In the genomic region with DNA sequence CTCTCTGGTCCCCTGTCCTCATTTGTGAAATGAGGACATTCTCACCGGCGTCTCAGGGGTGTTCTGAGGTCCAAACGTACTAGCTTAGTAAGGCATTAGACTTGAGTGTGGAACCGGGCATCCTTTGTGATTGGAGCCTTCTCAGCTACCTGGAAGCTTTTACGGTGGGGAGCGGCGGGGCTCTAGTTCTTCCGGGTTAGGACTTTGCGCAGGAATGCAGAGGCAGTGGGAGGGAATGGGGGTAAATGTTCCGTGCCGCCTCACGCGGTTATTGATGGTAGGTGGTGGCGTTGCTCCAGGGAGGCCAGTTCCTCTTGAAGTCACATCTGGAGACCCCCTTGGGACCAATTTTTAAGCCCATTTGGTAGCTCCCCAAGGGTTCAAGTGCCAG, we compare ENCODE assay signal across 10 cellular contexts.
A peak's percentile ranks its signal among the peaks of the same experiment; 100 is the strongest.
DNase-seq lines count a peak whose midpoint lies in the region; ATAC-seq and TF ChIP-seq lines count a peak whose summit lies in the region.
"Had no signal": no experiment of that assay in that cellular context is flagged by ENCODE, and none has a peak within 500 bp of the region (broad histone marks: within the 10 kb centered on the region; RNA-seq: fewer than 3 reads in every experiment).

No MANE protein-coding gene starts in this region.

- no peaks in the 10 kb centered on the region for H3K36me3 Mint-ChIP-seq in activated CD4-positive, alpha-beta T cell treated with anti-CD3 and anti-CD28 coated beads for 36 hours (ENCODE audit: low read depth)
- no peaks in the 10 kb centered on the region for H3K36me3 Mint-ChIP-seq in activated naive CD8-positive, alpha-beta T cell
- no peaks in the 10 kb centered on the region for H3K36me3 Mint-ChIP-seq in natural killer cell treated with Interleukin-12 subunit alpha and Interleukin-12 subunit beta and Interleukin-15 and Interleukin-18, amount 100 ng/mL, for 72 hours

- DNase-seq in activated CD4-positive, alpha-beta T cell treated with anti-CD3 and anti-CD28 coated beads for 36 hours: no peak
- DNase-seq in activated CD4-positive, alpha-beta T cell treated with anti-CD3 and anti-CD28 coated beads, Interleukin-2, amount 50 U/mL, for 4 hours: no peak
- DNase-seq in spleen (peak; percentile 68), midbrain (lab: John Stamatoyannopoulos, UW) (no peak)
- no peak for DNase-seq in natural killer cell treated with Interleukin-12 subunit alpha and Interleukin-12 subunit beta and Interleukin-15 and Interleukin-18, amount 100 ng/mL, for 72 hours (ENCODE audit: low spot score)
- DNase-seq: NCI-H526 had no signal

- peak overlapping the region in 5 of 8 donors; percentile 32 to 66 (median 58) for H3K27ac ChIP-seq in spleen

- no peak for ATAC-seq in activated CD4-positive, alpha-beta T cell treated with anti-CD3 and anti-CD28 coated beads for 36 hours
- no peak for ATAC-seq in natural killer cell treated with Interleukin-12 subunit alpha and Interleukin-12 subunit beta and Interleukin-15 and Interleukin-18, amount 100 ng/mL, for 72 hours
- ATAC-seq in GM21529 (IDR thresholded peaks at IDR 0.05; ENCODE audit: unreplicated experiment): no peak

- WGBS in spleen, 5 donors: 76 to 86% (median 83%) methylated on average over 11 to 14 of the region's 14 CpGs

- H3K4me1 ChIP-seq in spleen: peaks cover 8 to 56% (median 42%) of the 10 kb centered on the region in 6 donors

- H3K27me3 Mint-ChIP-seq in activated CD4-positive, alpha-beta T cell treated with anti-CD3 and anti-CD28 coated beads for 36 hours: no peaks in the 10 kb centered on the region
- H3K27me3 Mint-ChIP-seq in activated naive CD8-positive, alpha-beta T cell: no peaks in the 10 kb centered on the region
- no peaks in the 10 kb centered on the region for H3K27me3 Mint-ChIP-seq in natural killer cell treated with Interleukin-12 subunit alpha and Interleukin-12 subunit beta and Interleukin-15 and Interleukin-18, amount 100 ng/mL, for 72 hours

- peak overlapping the region; percentile 52 for H3K4me3 ChIP-seq in iPS-11a (ENCODE audit: low read depth, low read length)
- peak overlapping the region in 5 of 8 donors; percentile 2 to 54 (median 17) for H3K4me3 ChIP-seq in spleen

- H3K27me3 ChIP-seq in spleen (replicated peaks in 1 of 7): no peaks in the 10 kb centered on the region
- H3K27me3 ChIP-seq: vagina had no signal

- CTCF ChIA-PET in activated CD4-positive, alpha-beta T cell treated with anti-CD3 and anti-CD28 coated beads for 36 hours (lab: Charles Lee): interaction anchor here (0.5 to 1.5 kb wide), 4 partner anchors 8 to 1139 kb away, joined by 3 to 5 read pairs (median 4); no protein-coding TSS in a partner anchor

- peaks cover 0 to 20% (median 1%) of the 10 kb centered on the region in 6 donors for H3K36me3 ChIP-seq in spleen
- H3K36me3 ChIP-seq: vagina had no signal

- no peak for TF ChIP-seq CTCF in spleen (IDR thresholded peaks at IDR 0.05 in 8 of 11, conservative IDR thresholded peaks at IDR 0.05 in 3 of 11)

- intact Hi-C loops in activated CD4-positive, alpha-beta T cell treated with anti-CD3 and anti-CD28 coated beads for 36 hours (cut with DNase I, micrococcal nuclease): loop anchor here in 1 of 2 experiments (5.0 kb wide), 1 partner anchor 727 kb away; no protein-coding TSS in a partner anchor
- intact Hi-C loops in spleen (cut with DNase I; ENCODE audit: low total_unique reads): loop anchor here (10.0 kb wide), 1 partner anchor 725 kb away; no protein-coding TSS in a partner anchor

- H3K27ac Mint-ChIP-seq in activated CD4-positive, alpha-beta T cell treated with anti-CD3 and anti-CD28 coated beads for 36 hours: peak overlapping the region; percentile 89
- H3K27ac Mint-ChIP-seq in activated naive CD8-positive, alpha-beta T cell: peak overlapping the region; percentile 90
- H3K27ac Mint-ChIP-seq in natural killer cell treated with Interleukin-12 subunit alpha and Interleukin-12 subunit beta and Interleukin-15 and Interleukin-18, amount 100 ng/mL, for 72 hours: peak overlapping the region in 1 of 2 donors; percentile 66

- H3K4me3 Mint-ChIP-seq in activated CD4-positive, alpha-beta T cell treated with anti-CD3 and anti-CD28 coated beads for 36 hours: peak overlapping the region; percentile 64
- peak overlapping the region; percentile 83 for H3K4me3 Mint-ChIP-seq in activated naive CD8-positive, alpha-beta T cell
- no peak overlapping the region for H3K4me3 Mint-ChIP-seq in natural killer cell treated with Interleukin-12 subunit alpha and Interleukin-12 subunit beta and Interleukin-15 and Interleukin-18, amount 100 ng/mL, for 72 hours

- no peaks in the 10 kb centered on the region for H3K9me3 Mint-ChIP-seq in activated CD4-positive, alpha-beta T cell treated with anti-CD3 and anti-CD28 coated beads for 36 hours (ENCODE audit: low read depth)
- H3K9me3 Mint-ChIP-seq in activated naive CD8-positive, alpha-beta T cell (ENCODE audit: low read depth): no peaks in the 10 kb centered on the region
- no peaks in the 10 kb centered on the region for H3K9me3 Mint-ChIP-seq in natural killer cell treated with Interleukin-12 subunit alpha and Interleukin-12 subunit beta and Interleukin-15 and Interleukin-18, amount 100 ng/mL, for 72 hours

- no peaks in the 10 kb centered on the region for H3K9me3 ChIP-seq in spleen
- H3K9me3 ChIP-seq: vagina had no signal

- H3K4me1 Mint-ChIP-seq in activated CD4-positive, alpha-beta T cell treated with anti-CD3 and anti-CD28 coated beads for 36 hours: peaks cover 43% of the 10 kb centered on the region
- H3K4me1 Mint-ChIP-seq in activated naive CD8-positive, alpha-beta T cell (ENCODE audit: low read depth): peaks cover 47% of the 10 kb centered on the region
- peaks cover 11 to 14% of the 10 kb centered on the region in 2 donors for H3K4me1 Mint-ChIP-seq in natural killer cell treated with Interleukin-12 subunit alpha and Interleukin-12 subunit beta and Interleukin-15 and Interleukin-18, amount 100 ng/mL, for 72 hours (ENCODE audit: low read depth in 2 of 2)

- POLR2A ChIA-PET in activated CD4-positive, alpha-beta T cell treated with anti-CD3 and anti-CD28 coated beads for 36 hours (lab: Charles Lee): no interaction called here

- no peak for TF ChIP-seq POLR2A in spleen (IDR thresholded peaks at IDR 0.05)
